ENCODE assay signal across 7 cellular contexts in genomic region chr1:225428879-225429455, GRCh38. TPM values are rescaled to one million over a fixed set of nuclear protein-coding genes. Genes with fewer than 3 reads are reported as not detected.
DNase-seq lines count a peak whose midpoint lies in the region; ATAC-seq, FAIRE-seq and TF ChIP-seq lines count a peak whose summit lies in the region.

No MANE protein-coding gene starts in this region.

- no peak for TF ChIP-seq CTCF in brain (conservative IDR thresholded peaks at IDR 0.05)

- H3K27me3 ChIP-seq in mucosa of stomach (ENCODE audit: control insufficient read depth, insufficient read depth, low read length): no peaks in the 10 kb centered on the region

- H3K36me3 Mint-ChIP-seq in brain: no peaks in the 10 kb centered on the region

- H3K9me3 ChIP-seq in mucosa of stomach (ENCODE audit: control insufficient read depth, low read length): no peaks in the 10 kb centered on the region

- DNase-seq in GM19239 (ENCODE audit: insufficient read length, low spot score) (no peak), Kasumi-1 (lab: John Stamatoyannopoulos, UW) (peak; percentile 90 to 94), epidermal melanocyte (ENCODE audit: insufficient read length, low spot score) (no peak)
- DNase-seq in activated CD4-positive, CD25-positive, alpha-beta regulatory T cell (lab: John Stamatoyannopoulos, UW): no peak

- H3K4me1 ChIP-seq in mucosa of stomach (ENCODE audit: control insufficient read depth, insufficient read depth, low read length): peaks cover 16% of the 10 kb centered on the region

- H3K27me3 Mint-ChIP-seq in brain: peaks cover 7% of the 10 kb centered on the region

- H3K4me3 Mint-ChIP-seq in brain: peak overlapping the region; percentile 92 to 95 (median 94)

- H3K4me3 ChIP-seq in mucosa of stomach (ENCODE audit: low read length): peak overlapping the region; percentile 43

- FAIRE-seq in GM19239 (lab: Jason Lieb, UNC): peak; percentile 33

- peak overlapping the region; percentile 92 to 99 (median 96) for H3K27ac Mint-ChIP-seq in brain

- H3K36me3 ChIP-seq in mucosa of stomach (ENCODE audit: control insufficient read depth, insufficient read depth, low read length): no peaks in the 10 kb centered on the region

- ATAC-seq in GM19324 (IDR thresholded peaks at IDR 0.05; ENCODE audit: low FRiP score, unreplicated experiment): no peak

- H3K9ac ChIP-seq in mucosa of stomach (ENCODE audit: low read length): peak overlapping the region; percentile 90

- peaks cover 39% of the 10 kb centered on the region for H3K4me1 Mint-ChIP-seq in brain

- H3K9me3 Mint-ChIP-seq in brain: no peaks in the 10 kb centered on the region

RNA-seq across cellular contexts. Expression of gene LBR, which starts 1.1 kb away (rescaled TPM):
- 24.4 TPM for polyA plus RNA-seq in brain (ENCODE audit: insufficient read depth, low read depth, low replicate concordance)

Comparison
In these comparisons a context has a peak if more than half of its experiments do, and no peak if none do; other contexts are left out.
1. DNase-seq: peak in Kasumi-1 (2 of 2); none in GM19239 (single experiment), activated CD4-positive, CD25-positive, alpha-beta regulatory T cell (0 of 4) and epidermal melanocyte (single experiment).